Comparison of ENCODE assay signal across 5 cellular contexts in genomic region chr14:35194183-35194582, GRCh38.
A peak's percentile ranks its signal among the peaks of the same experiment; 100 is the strongest.
DNase-seq lines count a peak whose midpoint lies in the region; ATAC-seq, FAIRE-seq and TF ChIP-seq lines count a peak whose summit lies in the region.
"Not testable (repeated sequence)": the region's sequence is repeated elsewhere in the genome, so short reads cannot be mapped to it uniquely, and the experiment has no call there.

No MANE protein-coding gene starts in this region.

- peaks cover 18% of the 10 kb centered on the region for H3K4me1 ChIP-seq in A549
- peaks cover 16% of the 10 kb centered on the region for H3K4me1 ChIP-seq in CD4-positive, alpha-beta memory T cell (ENCODE audit: insufficient read depth, low read length)
- H3K4me1 ChIP-seq in K562 (replicated peaks in 1 of 2; ENCODE audit: control insufficient read depth in 2 of 2, insufficient read depth in 2 of 2, low read length in 2 of 2): not testable (repeated sequence)

- not testable (repeated sequence) for H3K9me3 ChIP-seq in A549; CD4-positive, alpha-beta memory T cell (ENCODE audit: control insufficient read depth in 1 of 2, low read length in 2 of 2); K562 (replicated peaks; ENCODE audit: control insufficient read depth, insufficient read depth, low read depth, low read length)

- peak overlapping the region in 5 of 7 donors; percentile 18 to 83 (median 69) for H3K27ac Mint-ChIP-seq in CD4-positive, alpha-beta memory T cell
- peak overlapping the region; percentile 17 for H3K27ac Mint-ChIP-seq in activated T-helper 17 cell treated with anti-CD3 and anti-CD28 coated beads, Interleukin-2, amount 50 U/mL, for 72 hours
- peak overlapping the region; percentile 62 for H3K27ac Mint-ChIP-seq in glutamatergic neuron (ENCODE audit: unreplicated experiment)

- intact Hi-C loops in CD4-positive, alpha-beta memory T cell (cut with micrococcal nuclease); K562 (cut with micrococcal nuclease): not testable (repeated sequence)

- CTCF ChIA-PET in A549 (lab: Yijun Ruan, JAX) (interaction anchor here (1.3 kb wide), 1 partner anchor 11 kb away, joined by 4 read pairs; no protein-coding TSS in a partner anchor), K562 (lab: Yijun Ruan, JAX; ENCODE audit: low intra/inter-chr PET ratio) (interaction anchor here (0.7 kb wide), 1 partner anchor 56 kb away, joined by 4 read pairs; no protein-coding TSS in a partner anchor)
- CTCF ChIA-PET in CD4-positive, alpha-beta memory T cell (lab: Charles Lee; ENCODE audit: partially characterized antibody): not testable (repeated sequence)

- H3K36me3 ChIP-seq in CD4-positive, alpha-beta memory T cell (ENCODE audit: insufficient read depth, low read length); K562 (ENCODE audit: control insufficient read depth, insufficient read depth, low read length): not testable (repeated sequence)

- not testable (repeated sequence) for TF ChIP-seq RAD21 in A549 (conservative IDR thresholded peaks at IDR 0.05 in 1 of 2, IDR thresholded peaks at IDR 0.05 in 1 of 2); K562 (CRISPR knock-in tag; conservative IDR thresholded peaks at IDR 0.05 in 1 of 2, IDR thresholded peaks at IDR 0.05 in 1 of 2)

- POLR2A ChIA-PET in A549 (lab: Yijun Ruan, JAX); CD4-positive, alpha-beta memory T cell (lab: Charles Lee; ENCODE audit: partially characterized antibody): not testable (repeated sequence)
- POLR2A ChIA-PET in K562 (lab: Yijun Ruan, JAX): interaction anchor here (0.5 kb wide), 1 partner anchor 47 kb away, joined by 3 read pairs; no protein-coding TSS in a partner anchor

- H3K4me3 Mint-ChIP-seq in CD4-positive, alpha-beta memory T cell; activated T-helper 17 cell treated with anti-CD3 and anti-CD28 coated beads, Interleukin-2, amount 50 U/mL, for 72 hours; glutamatergic neuron (ENCODE audit: unreplicated experiment): not testable (repeated sequence)

- H4K20me1 ChIP-seq in K562 (replicated peaks; ENCODE audit: control insufficient read depth, insufficient read depth, low read length): not testable (repeated sequence)

- H3K9me1 ChIP-seq in K562 (ENCODE audit: control insufficient read depth, insufficient read depth, low read length): not testable (repeated sequence)

- BruUV-seq in K562 (replicated peaks; lab: Mats Ljungman, UMichigan): not testable (repeated sequence)

- not testable (repeated sequence) for FAIRE-seq in A549 (lab: Jason Lieb, UNC); K562 (lab: Jason Lieb, UNC)

- not testable (repeated sequence) for TF ChIP-seq CTCF in A549 (IDR thresholded peaks at IDR 0.05); K562 (IDR thresholded peaks at IDR 0.05 in 2 of 3, conservative IDR thresholded peaks at IDR 0.05 in 1 of 3; ENCODE audit: insufficient read depth in 2 of 3, low read depth in 1 of 3, low read length in 3 of 3); glutamatergic neuron (IDR thresholded peaks at IDR 0.05; ENCODE audit: partially characterized antibody, unreplicated experiment)

- H2AFZ ChIP-seq in K562 (ENCODE audit: low read depth, low read length): not testable (repeated sequence)

- not testable (repeated sequence) for H3K27ac ChIP-seq in A549; CD4-positive, alpha-beta memory T cell (ENCODE audit: low read depth, low read length); K562 (ENCODE audit: extremely low read depth, low read depth, low read length)

- peaks cover 12 to 23% (median 20%) of the 10 kb centered on the region in 4 donors for H3K4me1 Mint-ChIP-seq in CD4-positive, alpha-beta memory T cell
- peaks cover 25% of the 10 kb centered on the region for H3K4me1 Mint-ChIP-seq in activated T-helper 17 cell treated with anti-CD3 and anti-CD28 coated beads, Interleukin-2, amount 50 U/mL, for 72 hours
- H3K4me1 Mint-ChIP-seq in glutamatergic neuron (ENCODE audit: low read depth, unreplicated experiment): not testable (repeated sequence)

- ATAC-seq in A549; activated T-helper 17 cell treated with anti-CD3 and anti-CD28 coated beads, Interleukin-2, amount 50 U/mL, for 72 hours (replicated peaks); K562: not testable (repeated sequence)

- not testable (repeated sequence) for H3K27me3 Mint-ChIP-seq in CD4-positive, alpha-beta memory T cell; activated T-helper 17 cell treated with anti-CD3 and anti-CD28 coated beads, Interleukin-2, amount 50 U/mL, for 72 hours; glutamatergic neuron (ENCODE audit: unreplicated experiment)

- not testable (repeated sequence) for H3K79me2 ChIP-seq in K562 (ENCODE audit: control insufficient read depth, insufficient read depth, low read length)

- 88% methylated on average over 1 of the region's 1 CpG for WGBS in A549 (ENCODE audit: missing lambda C conversion rate)
- WGBS in K562 (ENCODE audit: insufficient coverage, low coverage, missing lambda C conversion rate): no CpG with 5 or more reads among the region's 1 CpG

- DNase-seq in A549 (ENCODE audit: low read depth in 1 of 2, low spot score in 1 of 2); CD4-positive, alpha-beta memory T cell; K562 (ENCODE audit: extremely low read depth in 1 of 4, low spot score in 3 of 4); glutamatergic neuron: not testable (repeated sequence)

- TF ChIP-seq EP300 in A549 (IDR thresholded peaks at IDR 0.05); K562 (IDR thresholded peaks at IDR 0.05; ENCODE audit: low read length): not testable (repeated sequence)

- H3K9ac ChIP-seq in K562 (ENCODE audit: insufficient read depth in 1 of 2, low read depth in 2 of 2, low read length in 2 of 2): not testable (repeated sequence)

- H3K4me2 ChIP-seq in A549; K562 (ENCODE audit: insufficient read depth, low read length): not testable (repeated sequence)

- in situ Hi-C loops in K562 (cut with MboI): not testable (repeated sequence)

- peaks cover 26 to 38% of the 10 kb centered on the region in 2 donors for H3K36me3 Mint-ChIP-seq in CD4-positive, alpha-beta memory T cell
- H3K36me3 Mint-ChIP-seq in activated T-helper 17 cell treated with anti-CD3 and anti-CD28 coated beads, Interleukin-2, amount 50 U/mL, for 72 hours (ENCODE audit: low read depth): peaks cover 35% of the 10 kb centered on the region
- H3K36me3 Mint-ChIP-seq in glutamatergic neuron (ENCODE audit: unreplicated experiment): not testable (repeated sequence)

- H3K4me3 ChIP-seq in A549; CD4-positive, alpha-beta memory T cell (ENCODE audit: low read length in 2 of 2); K562: not testable (repeated sequence)

- TF ChIP-seq POLR2A in A549 (IDR thresholded peaks at IDR 0.05; ENCODE audit: low read length); K562 (conservative IDR thresholded peaks at IDR 0.05): not testable (repeated sequence)

- H3K27me3 ChIP-seq in CD4-positive, alpha-beta memory T cell (ENCODE audit: insufficient read depth, low read length); K562 (ENCODE audit: control insufficient read depth in 2 of 2, insufficient read depth in 2 of 2, low read length in 2 of 2): not testable (repeated sequence)

- not testable (repeated sequence) for H3K9me3 Mint-ChIP-seq in CD4-positive, alpha-beta memory T cell; activated T-helper 17 cell treated with anti-CD3 and anti-CD28 coated beads, Interleukin-2, amount 50 U/mL, for 72 hours; glutamatergic neuron (ENCODE audit: unreplicated experiment)

TF ChIP-seq in A549, 52 proteins besides CTCF, POLR2A, EP300 and RAD21:
- TF ChIP-seq KDM1A (IDR thresholded peaks at IDR 0.05; ENCODE audit: low read depth): peak; percentile 63; the same call in 1 of the 2 replicates

TF ChIP-seq in K562, 482 proteins besides CTCF, POLR2A, EP300 and RAD21:
- TF ChIP-seq RBM25 (IDR thresholded peaks at IDR 0.05; ENCODE audit: low read depth, low read length, severe bottlenecking) (peak; percentile 47), ZNF146 (CRISPR knock-in tag; IDR thresholded peaks at IDR 0.05; ENCODE audit: unreplicated experiment) (peak; percentile 85)

Comparison
In these comparisons a context has a peak if more than half of its experiments do, and no peak if none do; other contexts are left out.
1. H3K27ac Mint-ChIP-seq: peak in every context shown above with its lines; median percentile 69 in CD4-positive, alpha-beta memory T cell; 62 in glutamatergic neuron; 17 in activated T-helper 17 cell treated with anti-CD3 and anti-CD28 coated beads, Interleukin-2, amount 50 U/mL, for 72 hours.